18 cellular contexts compared by ENCODE assay signal in the genomic region with DNA sequence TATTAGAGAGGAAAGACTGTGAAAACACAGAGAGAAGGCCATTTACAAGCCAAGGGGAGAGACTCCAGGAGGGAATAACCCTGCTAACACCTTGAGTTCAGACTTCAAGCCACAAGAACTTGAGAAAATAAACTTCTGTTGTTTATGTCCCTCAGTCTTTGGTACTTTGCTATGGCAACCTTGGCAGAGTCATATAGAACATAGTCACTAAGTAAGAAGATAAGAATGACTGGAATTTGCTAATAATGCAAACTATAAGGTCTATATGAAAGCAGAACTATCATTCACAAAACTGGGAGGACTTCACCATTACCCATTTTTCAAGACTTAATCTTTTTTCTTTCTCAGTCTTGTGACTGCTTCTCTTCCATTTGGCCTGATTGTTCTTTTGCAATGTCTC.
A peak's percentile ranks its signal among the peaks of the same experiment; 100 is the strongest.
DNase-seq lines count a peak whose midpoint lies in the region; ATAC-seq and TF ChIP-seq lines count a peak whose summit lies in the region.
"Had no signal": no experiment of that assay in that cellular context is flagged by ENCODE, and none has a peak within 500 bp of the region (broad histone marks: within the 10 kb centered on the region; RNA-seq: fewer than 3 reads in every experiment).

No MANE protein-coding gene starts in this region.

- H3K4me3 Mint-ChIP-seq in glutamatergic neuron (ENCODE audit: unreplicated experiment), result no peak overlapping the region
- H3K4me3 Mint-ChIP-seq: activated naive CD4-positive, alpha-beta T cell treated with anti-CD3 and anti-CD28 coated beads, Interleukin-2, amount 50 U/mL, for 24 hours; central memory CD8-positive, alpha-beta T cell; stimulated activated naive CD8-positive, alpha-beta T cell treated with anti-CD3 and anti-CD28 coated beads, Interleukin-15, Interleukin-2, amounts not matched to agents 100 ng/mL and 50 ng/mL, for 24 hours; T-helper 17 cell had no signal

- H3K36me3 Mint-ChIP-seq in glutamatergic neuron (ENCODE audit: unreplicated experiment), result peaks cover 1% of the 10 kb centered on the region
- H3K36me3 Mint-ChIP-seq: activated naive CD4-positive, alpha-beta T cell treated with anti-CD3 and anti-CD28 coated beads, Interleukin-2, amount 50 U/mL, for 24 hours had no signal

- no peak overlapping the region for H3K4me3 ChIP-seq in HFF-Myc (replicated peaks; ENCODE audit: low read depth, low read length)
- H3K4me3 ChIP-seq in cardiac fibroblast (replicated peaks in 1 of 2; ENCODE audit: low read depth in 2 of 2, low read length in 2 of 2), result no peak overlapping the region

- H3K9me3 Mint-ChIP-seq in glutamatergic neuron (ENCODE audit: unreplicated experiment), result no peaks in the 10 kb centered on the region
- H3K9me3 Mint-ChIP-seq: activated naive CD4-positive, alpha-beta T cell treated with anti-CD3 and anti-CD28 coated beads, Interleukin-2, amount 50 U/mL, for 24 hours had no signal

- DNase-seq in AG08395 (ENCODE audit: low spot score), result peak; percentile 16
- peak; percentile 19 for DNase-seq in HFF-Myc (ENCODE audit: extremely low read depth, low read depth)
- peak; percentile 81 to 85 for DNase-seq in cardiac fibroblast (ENCODE audit: low read depth in 2 of 2)
- peak; percentile 93 for DNase-seq in iris pigment epithelial cell (ENCODE audit: low read depth)
- no peak for DNase-seq in NCI-H128 (lab: John Stamatoyannopoulos, UW; ENCODE audit: unreplicated experiment)
- DNase-seq in glutamatergic neuron, result no peak
- no peak for DNase-seq in activated effector memory CD4-positive, alpha-beta T cell treated with Interleukin-2 at 50 U/mL for 16 hours
- DNase-seq: AML-193; hippocampal formation; Karpas-422; NCI-H1436 treated with DMSO at 0.1 percent for 48 hours; NCI-H2227 treated with DMSO at 0.1 percent for 48 hours; stimulated activated CD4-positive, alpha-beta T cell treated with anti-CD3 and anti-CD28 coated beads, Interleukin-12 subunit alpha, Interleukin-12 subunit beta, amount 100 ng/mL, for 4 hours; T-helper 17 cell had no signal

- no peak for TF ChIP-seq CTCF in HFF-Myc (IDR thresholded peaks at IDR 0.05; ENCODE audit: low read depth, low read length, missing control alignments)
- no peak for TF ChIP-seq CTCF in cardiac fibroblast (IDR thresholded peaks at IDR 0.05; ENCODE audit: low read depth, low read length)
- TF ChIP-seq CTCF in glutamatergic neuron (IDR thresholded peaks at IDR 0.05; ENCODE audit: partially characterized antibody, unreplicated experiment), result no peak

- H3K4me1 Mint-ChIP-seq in glutamatergic neuron (ENCODE audit: low read depth, unreplicated experiment), result no peaks in the 10 kb centered on the region
- H3K4me1 Mint-ChIP-seq: activated naive CD4-positive, alpha-beta T cell treated with anti-CD3 and anti-CD28 coated beads, Interleukin-2, amount 50 U/mL, for 24 hours; central memory CD8-positive, alpha-beta T cell; T-helper 17 cell had no signal

- no peak overlapping the region for H3K27ac Mint-ChIP-seq in glutamatergic neuron (ENCODE audit: unreplicated experiment)
- H3K27ac Mint-ChIP-seq: activated naive CD4-positive, alpha-beta T cell treated with anti-CD3 and anti-CD28 coated beads, Interleukin-2, amount 50 U/mL, for 24 hours; stimulated activated naive CD8-positive, alpha-beta T cell treated with anti-CD3 and anti-CD28 coated beads, Interleukin-15, Interleukin-2, amounts not matched to agents 100 ng/mL and 50 ng/mL, for 24 hours; T-helper 17 cell had no signal

- H3K27me3 Mint-ChIP-seq in glutamatergic neuron (ENCODE audit: unreplicated experiment), result peaks cover 2% of the 10 kb centered on the region
- H3K27me3 Mint-ChIP-seq: activated naive CD4-positive, alpha-beta T cell treated with anti-CD3 and anti-CD28 coated beads, Interleukin-2, amount 50 U/mL, for 24 hours; central memory CD8-positive, alpha-beta T cell; stimulated activated naive CD8-positive, alpha-beta T cell treated with anti-CD3 and anti-CD28 coated beads, Interleukin-15, Interleukin-2, amounts not matched to agents 100 ng/mL and 50 ng/mL, for 24 hours; T-helper 17 cell had no signal

- no peak for ATAC-seq in HG03025 (IDR thresholded peaks at IDR 0.05; ENCODE audit: low FRiP score, unreplicated experiment)
- ATAC-seq: T-helper 17 cell had no signal

Comparison
In these comparisons a context has a peak if more than half of its experiments do, and no peak if none do; other contexts are left out.
1. DNase-seq: peak in AG08395 (single experiment), HFF-Myc (single experiment), cardiac fibroblast (2 of 2) and iris pigment epithelial cell (single experiment); none in NCI-H128 (single experiment), glutamatergic neuron (single experiment) and activated effector memory CD4-positive, alpha-beta T cell treated with Interleukin-2 at 50 U/mL for 16 hours (single experiment).